Comparison of ENCODE assay signal across 8 cellular contexts in genomic region chr7:139109983-139110411, GRCh38. TPM values are rescaled to one million over a fixed set of nuclear protein-coding genes. Genes with fewer than 3 reads are reported as not detected.
DNase-seq lines count a peak whose midpoint lies in the region; TF ChIP-seq lines count a peak whose summit lies in the region.

No MANE protein-coding gene starts in this region.

- H3K9me3 ChIP-seq in MG63 (no peaks in the 10 kb centered on the region), endodermal cell (ENCODE audit: control insufficient read depth, low read length) (no peaks in the 10 kb centered on the region)

- peak overlapping the region; percentile 82 for H3K4me3 ChIP-seq in MG63
- peak overlapping the region; percentile 100 for H3K4me3 ChIP-seq in endodermal cell (ENCODE audit: low read length)

- TF ChIP-seq CTCF in GM12873 (IDR thresholded peaks at IDR 0.05; ENCODE audit: insufficient read depth, low read depth, low read length, missing control alignments), result peak; percentile 0
- TF ChIP-seq CTCF in endodermal cell (conservative IDR thresholded peaks at IDR 0.05), result no peak
- no peak for TF ChIP-seq CTCF in progenitor cell of endocrine pancreas (IDR thresholded peaks at IDR 0.05; ENCODE audit: unreplicated experiment)

- peak overlapping the region; percentile 73 for H3K9ac ChIP-seq in endodermal cell (ENCODE audit: extremely low read depth, low read length, poor library complexity, severe bottlenecking)

- H3K27me3 Mint-ChIP-seq in endodermal cell (ENCODE audit: insufficient read depth) (no peaks in the 10 kb centered on the region), progenitor cell of endocrine pancreas (peaks cover 6% of the 10 kb centered on the region)

- DNase-seq in MG63, result no peak
- DNase-seq in endodermal cell, result no peak
- no peak for DNase-seq in progenitor cell of endocrine pancreas (ENCODE audit: low spot score, unreplicated experiment)
- DNase-seq in NCI-H2029 treated with DMSO at 0.1 percent for 48 hours (lab: John Stamatoyannopoulos, UW), result no peak
- no peak for DNase-seq in NCI-H1436 (lab: John Stamatoyannopoulos, UW)
- no peak for DNase-seq in stimulated activated CD4-positive, alpha-beta T cell treated with anti-CD3 and anti-CD28 coated beads, Interleukin-2, amount 100 ng/mL, for 24 hours
- DNase-seq in middle frontal gyrus (ENCODE audit: extremely low spot score, low spot score), result no peak

- H3K4me3 Mint-ChIP-seq in endodermal cell (peak overlapping the region; percentile 96), progenitor cell of endocrine pancreas (ENCODE audit: low read depth) (peak overlapping the region; percentile 88)

- no peak overlapping the region for H3K27ac ChIP-seq in endodermal cell (ENCODE audit: low read depth, low read length)

- H3K27me3 ChIP-seq in MG63, result no peaks in the 10 kb centered on the region
- peaks cover 15% of the 10 kb centered on the region for H3K27me3 ChIP-seq in endodermal cell (ENCODE audit: control insufficient read depth, insufficient read depth, low read length, poor library complexity, severe bottlenecking)

- peaks cover 10% of the 10 kb centered on the region for H3K4me1 Mint-ChIP-seq in endodermal cell
- peaks cover 18% of the 10 kb centered on the region for H3K4me1 Mint-ChIP-seq in progenitor cell of endocrine pancreas (ENCODE audit: low read depth)

- peaks cover 7% of the 10 kb centered on the region for H3K36me3 ChIP-seq in MG63
- peaks cover 5% of the 10 kb centered on the region for H3K36me3 ChIP-seq in endodermal cell (ENCODE audit: control insufficient read depth, insufficient read depth, low read length)

- peaks cover 17% of the 10 kb centered on the region for H3K36me3 Mint-ChIP-seq in endodermal cell (ENCODE audit: low read depth)
- H3K36me3 Mint-ChIP-seq in progenitor cell of endocrine pancreas (ENCODE audit: insufficient read depth), result no peaks in the 10 kb centered on the region

- H3K9me3 Mint-ChIP-seq in endodermal cell, result no peaks in the 10 kb centered on the region
- H3K9me3 Mint-ChIP-seq in progenitor cell of endocrine pancreas (ENCODE audit: low read depth), result no peaks in the 10 kb centered on the region

- H3K27ac Mint-ChIP-seq in endodermal cell (peak overlapping the region; percentile 93), progenitor cell of endocrine pancreas (peak overlapping the region; percentile 95)

- no peaks in the 10 kb centered on the region for H3K4me1 ChIP-seq in endodermal cell (ENCODE audit: control insufficient read depth, insufficient read depth, low read length)

- 54 to 56% methylated on average over 10 to 16 of the region's 16 CpGs for WGBS in endodermal cell (ENCODE audit: insufficient coverage in 1 of 2, insufficient read length in 1 of 2), 2 experiments

RNA-seq across cellular contexts. Expression of gene ZC3HAV1, which starts 0.5 kb away (rescaled TPM):
- total RNA-seq in MG63 (2014; rRNA removed; shearing (Covaris generic); ENCODE audit: low replicate concordance), result 23.0 and 23.4 TPM in 2 replicates
- total RNA-seq in endodermal cell (10 to 100 TPM; 67.6 to 76.0 TPM), progenitor cell of endocrine pancreas (41.2 and 44.6 TPM in 2 replicates)
- polyA plus RNA-seq in endodermal cell (2013, experiment 1 of 2), result 11.4 TPM
- 13.9 TPM for polyA plus RNA-seq in endodermal cell (2013, experiment 2 of 2)
